In the genomic region with DNA sequence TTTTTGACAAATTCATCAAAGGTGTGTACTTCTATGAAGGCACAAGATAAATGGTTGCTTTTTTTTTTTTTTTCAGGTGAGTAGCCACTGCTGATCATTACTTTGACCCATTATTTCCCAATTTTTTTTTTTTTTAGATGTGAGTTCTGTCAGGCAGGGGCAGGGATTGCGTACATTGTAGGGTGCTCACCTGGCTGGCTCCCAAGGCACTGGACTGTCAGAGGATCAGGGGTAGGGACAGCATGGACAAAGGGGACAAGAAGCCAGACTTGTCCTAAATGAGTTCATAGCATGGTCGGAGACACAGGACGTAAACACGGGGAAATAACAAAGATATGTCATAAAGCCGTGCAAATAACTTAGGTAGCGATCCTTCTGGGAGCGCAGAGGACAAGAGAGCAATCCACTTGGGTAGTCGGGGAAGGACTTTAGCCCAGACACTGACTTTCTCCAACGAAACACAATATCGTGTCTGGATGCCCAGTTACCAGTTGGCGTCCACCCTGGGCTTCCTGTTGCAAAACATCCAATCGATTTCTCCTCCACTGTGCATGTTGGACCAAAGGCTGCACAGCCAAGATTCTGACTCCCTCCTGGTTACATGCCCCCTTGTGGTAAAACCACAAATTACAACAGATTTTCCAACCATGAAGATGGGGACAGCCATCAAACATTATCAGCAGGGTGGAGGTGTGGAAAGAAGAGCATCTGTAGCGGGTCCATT, we compare ENCODE assay signal across 8 cellular contexts. TPM values are rescaled to one million over a fixed set of nuclear protein-coding genes. Genes with fewer than 3 reads are reported as not detected.
DNase-seq lines count a peak whose midpoint lies in the region; FAIRE-seq and TF ChIP-seq lines count a peak whose summit lies in the region.

No MANE protein-coding gene starts in this region.

- intact Hi-C loops in OCI-LY7 (cut with micrococcal nuclease; ENCODE audit: unreplicated experiment): loop anchor here (2.0 kb wide), 1 partner anchor 78 kb away; no protein-coding TSS in a partner anchor

- no peaks in the 10 kb centered on the region for H3K9me2 ChIP-seq in OCI-LY7 (ENCODE audit: insufficient read depth, low read length)

- no peaks in the 10 kb centered on the region for H4K20me1 ChIP-seq in OCI-LY7 (ENCODE audit: insufficient read depth, low read length)

- H3K4me3 ChIP-seq in BJ (ENCODE audit: low read depth, low read length): no peak overlapping the region
- peak overlapping the region; percentile 58 for H3K4me3 ChIP-seq in OCI-LY7 (ENCODE audit: low read depth, low read length, poor library complexity, severe bottlenecking)
- H3K4me3 ChIP-seq in fibroblast of pulmonary artery (replicated peaks; ENCODE audit: low read depth, low read length): no peak overlapping the region
- no peak overlapping the region for H3K4me3 ChIP-seq in small intestine (ENCODE audit: low read depth in 1 of 2, low read length in 2 of 2)

- H3K36me3 ChIP-seq in BJ (ENCODE audit: control insufficient read depth, insufficient read depth, low read length): no peaks in the 10 kb centered on the region
- peaks cover 10% of the 10 kb centered on the region for H3K36me3 ChIP-seq in OCI-LY7 (ENCODE audit: insufficient read depth, low read length)
- no peaks in the 10 kb centered on the region for H3K36me3 ChIP-seq in small intestine (ENCODE audit: control insufficient read depth in 2 of 2, insufficient read depth in 2 of 2, low read length in 2 of 2)

- peak overlapping the region; percentile 47; the same call in 1 of the 2 replicates for H2AFZ ChIP-seq in OCI-LY7 (ENCODE audit: low read length)

- 87 to 89% (median 88%) methylated on average over 13 of the region's 13 CpGs for WGBS in small intestine, 3 donors

- H3K79me2 ChIP-seq in OCI-LY7 (ENCODE audit: insufficient read depth, low read depth, low read length): peaks cover 17% of the 10 kb centered on the region; the same call in 1 of the 2 replicates

- peak overlapping the region; percentile 81 for H3K4me2 ChIP-seq in OCI-LY7 (ENCODE audit: low read length)

- POLR2A ChIA-PET in BJ (lab: Charles Lee): no interaction called here
- POLR2A ChIA-PET in OCI-LY7 (lab: Charles Lee): interaction anchor here (0.6 to 6.7 kb wide), 4 partner anchors 16 to 39 kb away, joined by 3 to 46 read pairs (median 20); partner anchors contain the start of gene KATNAL1

- H3K4me1 ChIP-seq in OCI-LY7 (ENCODE audit: insufficient read depth, low read length, poor library complexity, severe bottlenecking) (peaks cover 80% of the 10 kb centered on the region), small intestine (ENCODE audit: control insufficient read depth in 2 of 2, insufficient read depth in 1 of 2, low read depth in 1 of 2, low read length in 1 of 2) (no peaks in the 10 kb centered on the region)

- DNase-seq in BJ (ENCODE audit: low read depth) (no peak), GM13976 (ENCODE audit: low spot score) (peak; percentile 42), OCI-LY7 (ENCODE audit: low spot score) (peak; percentile 60), fibroblast of pulmonary artery (ENCODE audit: low read depth) (peak; percentile 39), small intestine (peak; percentile 52), ureter (ENCODE audit: low spot score) (no peak), amniotic stem cell (lab: John Stamatoyannopoulos, UW) (no peak), NCI-H2171 (lab: John Stamatoyannopoulos, UW) (no peak)

- CTCF ChIA-PET in BJ (lab: Yijun Ruan, JAX): interaction anchor here (1.0 to 1.9 kb wide), 2 partner anchors 27 to 73 kb away, joined by 4 read pairs; partner anchors contain the start of gene KATNAL1
- CTCF ChIA-PET in OCI-LY7 (lab: Charles Lee; ENCODE audit: unreplicated experiment): no interaction called here

- H3K27ac ChIP-seq in OCI-LY7 (ENCODE audit: low read depth, low read length, poor library complexity, severe bottlenecking): peak overlapping the region; percentile 98
- H3K27ac ChIP-seq in small intestine (ENCODE audit: low read depth in 1 of 2, low read length in 1 of 2): no peak overlapping the region

- in situ Hi-C loops in GM13976 (cut with MboI; ENCODE audit: low sequenced_read_pairs, unreplicated experiment): loop anchor here (10.0 kb wide), 1 partner anchor 190 kb away; no protein-coding TSS in a partner anchor

- FAIRE-seq in small intestine (lab: Jason Lieb, UNC): no peak

- peak; percentile 44; the same call in 1 of the 2 replicates for TF ChIP-seq CTCF in BJ (IDR thresholded peaks at IDR 0.05; ENCODE audit: insufficient read depth, low read depth, low read length)
- no peak for TF ChIP-seq CTCF in GM13976 (IDR thresholded peaks at IDR 0.05; ENCODE audit: borderline replicate concordance, control extremely low read depth, extremely low read depth, insufficient read depth, missing control alignments)
- TF ChIP-seq CTCF in OCI-LY7 (conservative IDR thresholded peaks at IDR 0.05; ENCODE audit: low read length): peak; percentile 85
- peak; percentile 46 for TF ChIP-seq CTCF in fibroblast of pulmonary artery (IDR thresholded peaks at IDR 0.05; ENCODE audit: low read length, missing control alignments)

- no peaks in the 10 kb centered on the region for H3K27me3 ChIP-seq in BJ (ENCODE audit: control insufficient read depth, insufficient read depth, low read length)
- H3K27me3 ChIP-seq in small intestine (ENCODE audit: control insufficient read depth in 2 of 2, insufficient read depth in 2 of 2, low read length in 2 of 2): no peaks in the 10 kb centered on the region

- no TSS peak for BruUV-seq in OCI-LY7 (replicated peaks; lab: Mats Ljungman, UMichigan)

- H3K9me3 ChIP-seq in OCI-LY7 (ENCODE audit: low read length) (no peaks in the 10 kb centered on the region), small intestine (ENCODE audit: control insufficient read depth, low read depth) (no peaks in the 10 kb centered on the region)

RNA-seq across cellular contexts. Expression of gene KATNAL1, which starts 27.5 kb away (rescaled TPM):
- polyA plus RNA-seq in BJ (2011; rRNA removed) (9.1 and 17.0 TPM in 2 replicates), small intestine (1 to 10 TPM in 2 of 3 donors, under 1 TPM in 1; 0.22 to 1.9 (median 1.1) TPM)
- polyA minus RNA-seq in BJ (2011; rRNA and poly(A)+ RNA removed): 12.5 and 14.5 TPM in 2 replicates
- 13.9 and 25.5 TPM in 2 replicates for total RNA-seq in OCI-LY7 (2014; rRNA removed; shearing (Covaris generic))
- total RNA-seq in OCI-LY7 (2022) (33.2 and 34.5 TPM in 2 replicates), ureter (18.8 TPM)

Comparison
In these comparisons a context has a peak if more than half of its experiments do, and no peak if none do; other contexts are left out.
1. DNase-seq: peak in GM13976 (single experiment), OCI-LY7 (single experiment), fibroblast of pulmonary artery (single experiment) and small intestine (single experiment); none in BJ (single experiment), ureter (single experiment), amniotic stem cell (single experiment) and NCI-H2171 (single experiment).